Comparison of ENCODE assay signal across 12 cellular contexts in the genomic region with DNA sequence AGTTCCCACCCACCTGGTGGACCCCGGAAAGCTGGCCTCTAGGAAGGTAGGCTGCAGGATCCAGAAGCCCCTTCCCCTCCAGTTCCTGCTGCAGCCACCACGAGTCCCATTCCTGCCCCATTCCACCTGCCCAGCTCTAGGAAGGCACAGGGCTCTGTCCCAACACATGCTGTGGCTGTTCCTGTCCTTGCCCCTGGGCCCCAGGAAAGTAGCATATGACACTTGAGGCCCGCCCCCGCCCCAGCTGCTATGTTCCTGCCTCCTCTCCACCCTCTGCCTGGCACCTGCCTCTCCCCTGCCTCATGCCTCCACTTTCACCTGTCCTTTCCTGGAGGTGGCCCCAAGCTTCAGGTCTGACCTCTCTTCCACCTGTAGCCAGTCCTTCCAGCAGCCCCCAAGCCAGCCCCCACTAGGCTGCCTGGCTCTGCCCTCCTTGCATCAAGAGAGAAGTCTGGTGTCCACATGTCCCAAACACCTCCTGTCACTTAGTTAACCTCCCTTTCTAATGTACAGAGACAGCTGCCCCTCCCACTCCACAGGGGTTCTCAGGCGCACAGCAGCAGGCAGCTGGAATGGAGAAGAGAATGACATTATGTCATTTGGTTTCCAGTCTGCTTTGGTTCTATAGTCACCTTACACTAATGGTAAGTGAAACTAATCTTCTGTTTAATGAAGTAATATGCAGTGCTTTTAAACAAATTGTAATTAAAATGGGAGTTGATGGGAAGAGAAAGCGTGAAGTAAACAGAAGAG. TPM values are rescaled to one million over a fixed set of nuclear protein-coding genes. Genes with fewer than 3 reads are reported as not detected.
DNase-seq lines count a peak whose midpoint lies in the region; ATAC-seq, FAIRE-seq and TF ChIP-seq lines count a peak whose summit lies in the region.
"Had no signal": no experiment of that assay in that cellular context is flagged by ENCODE, and none has a peak within 500 bp of the region (broad histone marks: within the 10 kb centered on the region; RNA-seq: fewer than 3 reads in every experiment).

No MANE protein-coding gene starts in this region.

- peak overlapping the region in 3 of 5 experiments; percentile 1 to 50 (median 12) for H3K27ac Mint-ChIP-seq in brain
- H3K27ac Mint-ChIP-seq: activated CD4-positive, alpha-beta memory T cell treated with anti-CD3 and anti-CD28 coated beads, Interleukin-2, amount 10 ng/mL, durations not matched to agents 7 days and 5 days; effector memory CD8-positive, alpha-beta T cell had no signal

- H3K9me3 Mint-ChIP-seq in brain, result peaks cover 0 to 3% (median 0%) of the 10 kb centered on the region in 5 experiments
- H3K9me3 Mint-ChIP-seq: activated CD4-positive, alpha-beta memory T cell treated with anti-CD3 and anti-CD28 coated beads, Interleukin-2, amount 10 ng/mL, durations not matched to agents 7 days and 5 days; effector memory CD8-positive, alpha-beta T cell had no signal

- intact Hi-C loops in Right ventricle myocardium superior (cut with DNase I), result no loop called here

- H3K4me1 Mint-ChIP-seq in brain, result peaks cover 24% of the 10 kb centered on the region
- H3K4me1 Mint-ChIP-seq: activated CD4-positive, alpha-beta memory T cell treated with anti-CD3 and anti-CD28 coated beads, Interleukin-2, amount 10 ng/mL, durations not matched to agents 7 days and 5 days had no signal

- in situ Hi-C loops in brain microvascular endothelial cell (cut with HindIII; ENCODE audit: low pct_ligation_motif_present, low sequenced_read_pairs), result no loop called here

- ATAC-seq in Right ventricle myocardium superior (ENCODE audit: poor library complexity) (no peak), HG03521 (IDR thresholded peaks at IDR 0.05; ENCODE audit: unreplicated experiment) (no peak)
- ATAC-seq: effector memory CD8-positive, alpha-beta T cell had no signal

- H3K27me3 ChIP-seq in right atrium auricular region, result no peaks in the 10 kb centered on the region
- H3K27me3 ChIP-seq in brain microvascular endothelial cell (replicated peaks), result peaks cover 12% of the 10 kb centered on the region

- H3K4me3 ChIP-seq in right atrium auricular region (no peak overlapping the region), brain microvascular endothelial cell (ENCODE audit: low read depth, low read length) (no peak overlapping the region)

- H3K36me3 ChIP-seq in right atrium auricular region (peaks cover 3% of the 10 kb centered on the region), brain microvascular endothelial cell (replicated peaks) (no peaks in the 10 kb centered on the region)

- TF ChIP-seq CTCF in right atrium auricular region (IDR thresholded peaks at IDR 0.05), result no peak
- no peak for TF ChIP-seq CTCF in brain (conservative IDR thresholded peaks at IDR 0.05)
- TF ChIP-seq CTCF in brain microvascular endothelial cell (IDR thresholded peaks at IDR 0.05; ENCODE audit: low read depth, low read length, missing control alignments), result no peak

- DNase-seq in Right ventricle myocardium superior (peak; percentile 8), right atrium auricular region (ENCODE audit: low spot score) (no peak), NCI-H345 (lab: John Stamatoyannopoulos, UW) (peak; percentile 88), midbrain (lab: John Stamatoyannopoulos, UW) (no peak), brain microvascular endothelial cell (no peak), frontal cortex (ENCODE audit: low spot score in 2 of 2) (no peak)
- DNase-seq: activated CD4-positive, alpha-beta memory T cell treated with anti-CD3 and anti-CD28 coated beads, Interleukin-2, amount 10 ng/mL, durations not matched to agents 7 days and 5 days; activated gamma-delta T cell treated with Interleukin-2 at 50 U/mL for 16 hours; effector memory CD8-positive, alpha-beta T cell had no signal

- H3K36me3 Mint-ChIP-seq in brain, result peaks cover 13% of the 10 kb centered on the region

- H3K9me3 ChIP-seq in right atrium auricular region, result no peaks in the 10 kb centered on the region

- no peak for FAIRE-seq in frontal cortex (lab: Jason Lieb, UNC)
- FAIRE-seq: D721Med had no signal

- H3K27ac ChIP-seq in right atrium auricular region, result no peak overlapping the region
- H3K27ac ChIP-seq in brain microvascular endothelial cell, result no peak overlapping the region

- no peaks in the 10 kb centered on the region for H3K4me1 ChIP-seq in right atrium auricular region

- peaks cover 4% of the 10 kb centered on the region for H3K27me3 Mint-ChIP-seq in brain

- no peak overlapping the region for H3K4me3 Mint-ChIP-seq in brain
- H3K4me3 Mint-ChIP-seq: activated CD4-positive, alpha-beta memory T cell treated with anti-CD3 and anti-CD28 coated beads, Interleukin-2, amount 10 ng/mL, durations not matched to agents 7 days and 5 days; effector memory CD8-positive, alpha-beta T cell had no signal

RNA-seq across cellular contexts. Expression of gene YKT6, which starts 22.8 kb away (rescaled TPM):
- total RNA-seq in Right ventricle myocardium superior (48.9 TPM), right atrium auricular region (10 to 100 TPM; 43.9 to 44.9 TPM), frontal cortex (53.0 TPM)
- 86.3 TPM for polyA plus RNA-seq in brain (ENCODE audit: insufficient read depth, low read depth, low replicate concordance)

RNA-seq across cellular contexts. Expression of gene GCK, which starts 34.3 kb away (rescaled TPM):
- total RNA-seq in Right ventricle myocardium superior (1.3 TPM), right atrium auricular region (10 to 100 TPM; 11.1 to 21.0 TPM), frontal cortex (6.5 TPM)
- polyA plus RNA-seq in brain (ENCODE audit: insufficient read depth, low read depth, low replicate concordance), result 41.6 TPM
- total RNA-seq: activated CD4-positive, alpha-beta memory T cell treated with anti-CD3 and anti-CD28 coated beads, Interleukin-2, amount 10 ng/mL, durations not matched to agents 7 days and 5 days had no signal

Comparison
In these comparisons a context has a peak if more than half of its experiments do, and no peak if none do; other contexts are left out.
1. DNase-seq: peak in Right ventricle myocardium superior (single experiment) and NCI-H345 (single experiment); none in right atrium auricular region (single experiment), midbrain (single experiment), brain microvascular endothelial cell (single experiment) and frontal cortex (0 of 2).